20 cellular contexts compared by ENCODE assay signal in genomic region chr3:143672396-143673165, GRCh38.
"Had no signal": no experiment of that assay in that cellular context is flagged by ENCODE, and none has a peak within 500 bp of the region (broad histone marks: within the 10 kb centered on the region; RNA-seq: fewer than 3 reads in every experiment).

No MANE protein-coding gene starts in this region.

- ATAC-seq: activated naive CD8-positive, alpha-beta T cell treated with anti-CD3 and anti-CD28 coated beads, Interleukin-2, amount 50 U/mL, for 24 hours; esophagus mucosa; lower lobe of right lung; stimulated activated naive CD8-positive, alpha-beta T cell treated with anti-CD3 and anti-CD28 coated beads, Interleukin-15, Interleukin-2, amounts not matched to agents 100 U/mL and 50 U/mL, for 24 hours had no signal

- H3K9me3 ChIP-seq: colonic mucosa, lower lobe of right lung, tibial artery had no signal

- H3K36me3 ChIP-seq: brain microvascular endothelial cell, colonic mucosa, lower lobe of right lung, tibial artery had no signal

- DNase-seq: activated CD4-positive, alpha-beta T cell treated with anti-CD3 and anti-CD28 coated beads for 1 hour; activated CD8-positive, alpha-beta memory T cell treated with anti-CD3 and anti-CD28 coated beads for 24 hours; activated CD8-positive, alpha-beta memory T cell treated with anti-CD3 and anti-CD28 coated beads, Interleukin-2, amount 50 U/mL, for 48 hours; activated effector memory CD4-positive, alpha-beta T cell treated with Interleukin-2 at 50 U/mL for 16 hours; activated naive CD4-positive, alpha-beta T cell treated with anti-CD3 and anti-CD28 coated beads, Interleukin-2, amount 10 ng/mL, durations not matched to agents 7 days and 5 days; activated naive CD8-positive, alpha-beta T cell treated with anti-CD3 and anti-CD28 coated beads, Interleukin-2, amount 50 U/mL, for 24 hours; activated T-cell treated with anti-CD3 and anti-CD28 coated beads, Interleukin-2, amount 50 U/mL, for 48 hours; aorta; brain microvascular endothelial cell; colonic mucosa; lower lobe of right lung; posterior cingulate gyrus; retina; stimulated activated CD8-positive, alpha-beta memory T cell treated with anti-CD3 and anti-CD28 coated beads, Interleukin-4, amount 100 ng/mL, for 48 hours; stimulated activated naive CD8-positive, alpha-beta T cell treated with anti-CD3 and anti-CD28 coated beads, Interleukin-15, Interleukin-2, amounts not matched to agents 100 U/mL and 50 U/mL, for 24 hours; substantia nigra; T-helper 2 cell; tibial artery had no signal

- H3K27ac ChIP-seq: brain microvascular endothelial cell, colonic mucosa, lower lobe of right lung, tibial artery, VCaP had no signal

- H3K27me3 ChIP-seq: brain microvascular endothelial cell, colonic mucosa, tibial artery had no signal

- H3K4me3 ChIP-seq: colonic mucosa, lower lobe of right lung, tibial artery had no signal
